In genomic region chr1:225777583-225778411, GRCh38 we compare ENCODE assay signal across 8 cellular contexts. TPM values are rescaled to one million over a fixed set of nuclear protein-coding genes. Genes with fewer than 3 reads are reported as not detected.
A peak's percentile ranks its signal among the peaks of the same experiment; 100 is the strongest.
DNase-seq lines count a peak whose midpoint lies in the region; ATAC-seq and TF ChIP-seq lines count a peak whose summit lies in the region.

Gene SRP9 (plus strand): TSS chr1:225777826. CDS start chr1:225777941, 115 bp downstream.

- H3K4me1 Mint-ChIP-seq in CD14-positive monocyte, result peaks cover 25% of the 10 kb centered on the region

- H3K4me3 ChIP-seq in left lung, result peak within 1 kb of the TSS; percentile 61 to 94

- no peak within 1 kb of the TSS for H3K27ac Mint-ChIP-seq in CD14-positive monocyte

- H3K36me3 ChIP-seq in left lung, result no peaks in the 10 kb centered on the region

- TF ChIP-seq CTCF in CD14-positive monocyte (IDR thresholded peaks at IDR 0.05) (peak; percentile 90), left lung (IDR thresholded peaks at IDR 0.05) (peak; percentile 85 to 91)

- H3K4me1 ChIP-seq in left lung, result peaks cover 14 to 59% of the 10 kb centered on the region in 2 donors

- H3K36me3 Mint-ChIP-seq in CD14-positive monocyte, result peaks cover 6 to 7% of the 10 kb centered on the region in 2 donors

- intact Hi-C loops in CD14-positive monocyte (cut with micrococcal nuclease), result loop anchor here (5.0 to 10.0 kb wide), 2 partner anchors 197 to 200 kb away; no protein-coding TSS in a partner anchor
- intact Hi-C loops in left lung (cut with DNase I), result no loop called here

- H3K9me3 ChIP-seq in left lung, result no peaks in the 10 kb centered on the region

- peak; percentile 98 for ATAC-seq in GM19351 (IDR thresholded peaks at IDR 0.05; ENCODE audit: unreplicated experiment)
- ATAC-seq in HG03521 (IDR thresholded peaks at IDR 0.05; ENCODE audit: unreplicated experiment), result peak; percentile 99
- ATAC-seq in left lung, result peak; percentile 100

- peaks cover 0 to 3% (median 0%) of the 10 kb centered on the region in 7 donors for H3K9me3 Mint-ChIP-seq in CD14-positive monocyte

- DNase-seq in CD14-positive monocyte (ENCODE audit: low spot score), result peak; percentile 98
- peak; percentile 100 for DNase-seq in NCI-H69 (lab: John Stamatoyannopoulos, UW)
- DNase-seq in activated CD4-positive, alpha-beta T cell treated with anti-CD3 and anti-CD28 coated beads, Interleukin-2, amount 50 U/mL, for 1 hour, result peak; percentile 99
- DNase-seq in dermis blood vessel endothelial cell, result peak; percentile 99
- peak; percentile 99 for DNase-seq in left lung
- peak; percentile 95 to 97 for DNase-seq in stimulated activated CD4-positive, alpha-beta T cell treated with anti-CD3 and anti-CD28 coated beads, Interleukin-2, amount 100 ng/mL, for 48 hours

- H3K4me3 Mint-ChIP-seq in CD14-positive monocyte, result no peak within 1 kb of the TSS

- H3K27me3 Mint-ChIP-seq in CD14-positive monocyte (ENCODE audit: low read depth in 3 of 3), result peaks cover 0 to 2% (median 1%) of the 10 kb centered on the region in 3 donors

- peak within 1 kb of the TSS; percentile 92 to 98 for H3K27ac ChIP-seq in left lung

- no peaks in the 10 kb centered on the region for H3K27me3 ChIP-seq in left lung

RNA-seq across cellular contexts. Expression of gene SRP9, which starts in this region (rescaled TPM):
- 100 to 1,000 TPM; 281 to 329 TPM for polyA plus RNA-seq in CD14-positive monocyte
- 229 and 392 TPM in 2 replicates for total RNA-seq in dermis blood vessel endothelial cell
- total RNA-seq in left lung, result 100 to 1,000 TPM; 195 to 204 TPM

Comparison
In these comparisons a context has a peak if more than half of its experiments do, and no peak if none do; other contexts are left out.
1. Peak in every context shown above with its lines: DNase-seq, ATAC-seq, H3K4me3 ChIP-seq and H3K27ac ChIP-seq.
2. intact Hi-C loops: an anchor here in CD14-positive monocyte (5.0 to 10.0 kb wide); none called in left lung.